In genomic region chr5:55897905-55898304, GRCh38 we compare ENCODE assay signal across 10 cellular contexts. TPM values are rescaled to one million over a fixed set of nuclear protein-coding genes. Genes with fewer than 3 reads are reported as not detected.
A peak's percentile ranks its signal among the peaks of the same experiment; 100 is the strongest.
DNase-seq lines count a peak whose midpoint lies in the region; ATAC-seq and TF ChIP-seq lines count a peak whose summit lies in the region.
"Had no signal": no experiment of that assay in that cellular context is flagged by ENCODE, and none has a peak within 500 bp of the region (broad histone marks: within the 10 kb centered on the region; RNA-seq: fewer than 3 reads in every experiment).

No MANE protein-coding gene starts in this region.

- H3T11ph ChIP-seq in H9 (ENCODE audit: low read length) = no peak overlapping the region

- peak; percentile 86 for DNase-seq in H4 (ENCODE audit: low spot score)
- peak; percentile 70 for DNase-seq in astrocyte of the cerebellum (ENCODE audit: low read depth)
- peak; percentile 97 for DNase-seq in iris pigment epithelial cell (ENCODE audit: low read depth)
- DNase-seq in GM13977 (ENCODE audit: low spot score) = no peak
- DNase-seq in Calu3 = no peak
- DNase-seq in H9 = no peak
- DNase-seq: hypothalamus had no signal

- H3K27me3 ChIP-seq in ACC112 (ENCODE audit: insufficient read depth, low read length) (no peaks in the 10 kb centered on the region), H9 (ENCODE audit: insufficient read depth, low read length) (no peaks in the 10 kb centered on the region)

- H3K4me1 ChIP-seq in ACC112 (ENCODE audit: control insufficient read depth, insufficient read depth, low read length, unreplicated experiment) (peaks cover 26% of the 10 kb centered on the region), H9 (ENCODE audit: insufficient read depth, low read length) (no peaks in the 10 kb centered on the region)

- no peak overlapping the region for H2BK5ac ChIP-seq in H9 (ENCODE audit: insufficient read length, low read length)

- no peaks in the 10 kb centered on the region for H3K23me2 ChIP-seq in H9 (ENCODE audit: insufficient read length, low read depth, low read length, poor library complexity, severe bottlenecking)

- no peak overlapping the region for H4K8ac ChIP-seq in H9 (replicated peaks; ENCODE audit: insufficient read length, low read depth, low read length)

- peaks cover 3% of the 10 kb centered on the region for H3K4me1 Mint-ChIP-seq in Calu3 (ENCODE audit: low read depth, unreplicated experiment)
- H3K4me1 Mint-ChIP-seq in H9 = no peaks in the 10 kb centered on the region; a peak in 1 of 4 replicates
- H3K4me1 Mint-ChIP-seq: neural crest cell had no signal

- H3K14ac ChIP-seq in H9 (ENCODE audit: insufficient read depth, low read length) = no peak overlapping the region

- H4K5ac ChIP-seq in H9 (ENCODE audit: insufficient read length, low read depth, low read length) = no peak overlapping the region

- ATAC-seq in HG02759 (IDR thresholded peaks at IDR 0.05; ENCODE audit: unreplicated experiment) = no peak

- H2BK12ac ChIP-seq in H9 (ENCODE audit: insufficient read length, low read depth, low read length) = no peak overlapping the region

- intact Hi-C loops in Calu3 (cut with micrococcal nuclease; ENCODE audit: unreplicated experiment) = no loop called here

- H2AFZ ChIP-seq in ACC112 (ENCODE audit: low read length, unreplicated experiment) (peak overlapping the region; percentile 95), H9 (ENCODE audit: low read length) (no peak overlapping the region)

- H2AK5ac ChIP-seq in H9 (ENCODE audit: insufficient read length, low read length) = no peak overlapping the region

- no peaks in the 10 kb centered on the region for H3K27me3 Mint-ChIP-seq in Calu3 (ENCODE audit: unreplicated experiment)
- peaks cover 2% of the 10 kb centered on the region for H3K27me3 Mint-ChIP-seq in H9 (ENCODE audit: low read depth)

- no peak overlapping the region for H3K56ac ChIP-seq in H9 (ENCODE audit: insufficient read length, low read depth, low read length)

- no peak overlapping the region for H2BK15ac ChIP-seq in H9 (ENCODE audit: low read depth, low read length)

- H3K27ac Mint-ChIP-seq in Calu3 (ENCODE audit: unreplicated experiment) (no peak overlapping the region), H9 (no peak overlapping the region)

- no peak overlapping the region for H4K91ac ChIP-seq in H9 (ENCODE audit: insufficient read length, low read depth, low read length)

- H3K9ac ChIP-seq in H9 (ENCODE audit: extremely low read depth, insufficient read length, low read length) = no peak overlapping the region

- H3K4me3 Mint-ChIP-seq in Calu3 (ENCODE audit: low read depth, unreplicated experiment) = no peak overlapping the region
- no peak overlapping the region for H3K4me3 Mint-ChIP-seq in H9
- H3K4me3 Mint-ChIP-seq: neural crest cell had no signal

- peak overlapping the region; percentile 67 for H3K4me3 ChIP-seq in ACC112 (ENCODE audit: low read depth, low read length)
- peak overlapping the region; percentile 19 for H3K4me3 ChIP-seq in astrocyte of the cerebellum (ENCODE audit: low read depth, low read length)

- H3K4me2 ChIP-seq in H9 (ENCODE audit: insufficient read depth, insufficient read length, low read length) = no peak overlapping the region

- in situ Hi-C loops in astrocyte of the cerebellum (cut with HindIII; ENCODE audit: low sequenced_read_pairs) = no loop called here
- in situ Hi-C loops in GM13977 (cut with MboI; ENCODE audit: low pct_unique_long_range_greater_than_20kb, low sequenced_read_pairs, unreplicated experiment) = no loop called here

- no peaks in the 10 kb centered on the region for H3K9me3 ChIP-seq in H9 (ENCODE audit: control insufficient read depth, low read depth, low read length)

- no peak for TF ChIP-seq CTCF in astrocyte of the cerebellum (IDR thresholded peaks at IDR 0.05; ENCODE audit: low read depth, low read length, missing control alignments)
- no peak for TF ChIP-seq CTCF in GM13977 (IDR thresholded peaks at IDR 0.05; ENCODE audit: extremely low read depth, insufficient read depth, missing control alignments)
- no peak for TF ChIP-seq CTCF in Calu3 (IDR thresholded peaks at IDR 0.05; ENCODE audit: unreplicated experiment)
- no peak for TF ChIP-seq CTCF in H9 (conservative IDR thresholded peaks at IDR 0.05)

- H3K79me2 ChIP-seq in ACC112 (ENCODE audit: control insufficient read depth, insufficient read depth, low read length, unreplicated experiment) (no peaks in the 10 kb centered on the region), H9 (ENCODE audit: insufficient read depth, low read length) (no peaks in the 10 kb centered on the region)

- H3K18ac ChIP-seq in H9 (ENCODE audit: insufficient read length, low read depth, low read length) = no peak overlapping the region

- H2BK120ac ChIP-seq in H9 (ENCODE audit: low read depth, low read length, poor library complexity, severe bottlenecking) = no peak overlapping the region

- WGBS in H9 (ENCODE audit: extremely low coverage, insufficient read length, low lambda C conversion rate) = no CpG with 5 or more reads among the region's 14 CpGs

- H2BK20ac ChIP-seq in H9 (ENCODE audit: low read depth, low read length, poor library complexity, severe bottlenecking) = no peak overlapping the region

- no peak overlapping the region for H3K4ac ChIP-seq in H9 (ENCODE audit: low read depth, low read length)

- H3K36me3 ChIP-seq in ACC112 (ENCODE audit: insufficient read depth, low read length) = no peaks in the 10 kb centered on the region

- no peaks in the 10 kb centered on the region for H4K20me1 ChIP-seq in H9 (ENCODE audit: control insufficient read depth, insufficient read depth, insufficient read length)

- H3K27ac ChIP-seq in ACC112 (ENCODE audit: low read depth, low read length) = peak overlapping the region; percentile 18; the same call in 1 of the 2 replicates
- H3K27ac ChIP-seq in H9 (ENCODE audit: insufficient read length, low read depth, low read length) = no peak overlapping the region

- H3K36me3 Mint-ChIP-seq in Calu3 (ENCODE audit: insufficient read depth, unreplicated experiment) (peaks cover under 1% of the 10 kb centered on the region), H9 (ENCODE audit: insufficient read depth in 1 of 3, low read depth in 3 of 3) (no peaks in the 10 kb centered on the region)

- no TSS peak for BruUV-seq in Calu3 (replicated peaks; lab: Mats Ljungman, UMichigan)

- H3K9me3 Mint-ChIP-seq in Calu3 (ENCODE audit: low read depth, unreplicated experiment) = no peaks in the 10 kb centered on the region
- no peaks in the 10 kb centered on the region for H3K9me3 Mint-ChIP-seq in H9
- H3K9me3 Mint-ChIP-seq: neural crest cell had no signal

- no peak overlapping the region for H3K23ac ChIP-seq in H9 (ENCODE audit: insufficient read length, low read depth, low read length)

- no peaks in the 10 kb centered on the region for H3K79me1 ChIP-seq in H9 (ENCODE audit: insufficient read depth, low read depth, low read length, poor library complexity, severe bottlenecking)

- CTCF ChIA-PET in Calu3 (lab: Charles Lee) = interaction anchor here (0.6 kb wide), 1 partner anchor 81 kb away, joined by 6 read pairs; no protein-coding TSS in a partner anchor

RNA-seq across cellular contexts. Expression of gene IL31RA, which starts 46.7 kb away (rescaled TPM):
- 7.6 and 10.5 TPM in 2 replicates for total RNA-seq in H4 (2014; rRNA removed; shearing (Covaris generic))
- total RNA-seq in Calu3 (2022) (2.4 and 3.2 TPM in 2 replicates), H9 (2021) (0.11 TPM in 1 of 2 replicates, not detected in the other)
- total RNA-seq: neural crest cell had no signal

Comparison
In these comparisons a context has a peak if more than half of its experiments do, and no peak if none do; other contexts are left out.
1. DNase-seq: peak in H4 (single experiment), astrocyte of the cerebellum (single experiment) and iris pigment epithelial cell (single experiment); none in GM13977 (single experiment), Calu3 (single experiment) and H9 (single experiment).